ENCODE assay signal across 2 cellular contexts in the genomic region with DNA sequence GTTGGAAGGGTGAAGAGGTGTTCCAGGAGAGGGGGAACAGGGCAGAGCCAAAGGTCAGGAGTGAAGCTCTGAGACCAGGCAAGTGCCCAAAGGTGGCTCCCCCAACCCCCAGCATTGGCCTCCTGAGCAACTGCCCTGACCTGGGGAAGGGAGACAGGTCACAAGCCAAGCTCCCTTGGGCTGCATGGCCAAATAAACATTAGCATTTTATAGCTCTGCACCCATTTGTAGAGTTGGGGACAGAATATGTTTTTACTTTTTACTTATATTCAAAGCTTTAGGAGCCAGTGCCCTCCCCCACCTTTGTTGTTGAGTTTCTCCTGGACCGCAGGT.
TF ChIP-seq lines count a peak whose summit lies in the region.

No MANE protein-coding gene starts in this region.

TF ChIP-seq in HCT116, 20 proteins besides CTCF, POLR2A, EP300 and RAD21:
- TF ChIP-seq CEBPB (IDR thresholded peaks at IDR 0.05; ENCODE audit: low read depth) (no peak), FOSL1 (IDR thresholded peaks at IDR 0.05; ENCODE audit: low read depth) (no peak), ELF1 (IDR thresholded peaks at IDR 0.05; ENCODE audit: borderline replicate concordance, low read depth) (no peak), TCF7L2 (IDR thresholded peaks at IDR 0.05; ENCODE audit: borderline replicate concordance, extremely low read depth, insufficient read depth, insufficient read length) (no peak), ZNF274 (IDR thresholded peaks at IDR 0.05; ENCODE audit: low read depth, low read length) (no peak), POLR2AphosphoS5 (IDR thresholded peaks at IDR 0.05; ENCODE audit: low read depth, low read length) (no peak)
- TF ChIP-seq, protein P1, sequence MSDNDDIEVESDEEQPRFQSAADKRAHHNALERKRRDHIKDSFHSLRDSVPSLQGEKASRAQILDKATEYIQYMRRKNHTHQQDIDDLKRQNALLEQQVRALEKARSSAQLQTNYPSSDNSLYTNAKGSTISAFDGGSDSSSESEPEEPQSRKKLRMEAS (IDR thresholded peaks at IDR 0.05) = no peak
- TF ChIP-seq, protein P2, sequence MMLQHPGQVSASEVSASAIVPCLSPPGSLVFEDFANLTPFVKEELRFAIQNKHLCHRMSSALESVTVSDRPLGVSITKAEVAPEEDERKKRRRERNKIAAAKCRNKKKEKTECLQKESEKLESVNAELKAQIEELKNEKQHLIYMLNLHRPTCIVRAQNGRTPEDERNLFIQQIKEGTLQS (IDR thresholded peaks at IDR 0.05) = no peak

TF ChIP-seq in HepG2, 621 proteins besides CTCF, POLR2A, EP300 and RAD21:
- no peak for TF ChIP-seq ZNF253 (CRISPR knock-in tag; IDR thresholded peaks at IDR 0.05; ENCODE audit: borderline replicate concordance)
- TF ChIP-seq KLF15 (CRISPR knock-in tag; IDR thresholded peaks at IDR 0.05; ENCODE audit: borderline replicate concordance) = no peak
- TF ChIP-seq, protein P3, sequence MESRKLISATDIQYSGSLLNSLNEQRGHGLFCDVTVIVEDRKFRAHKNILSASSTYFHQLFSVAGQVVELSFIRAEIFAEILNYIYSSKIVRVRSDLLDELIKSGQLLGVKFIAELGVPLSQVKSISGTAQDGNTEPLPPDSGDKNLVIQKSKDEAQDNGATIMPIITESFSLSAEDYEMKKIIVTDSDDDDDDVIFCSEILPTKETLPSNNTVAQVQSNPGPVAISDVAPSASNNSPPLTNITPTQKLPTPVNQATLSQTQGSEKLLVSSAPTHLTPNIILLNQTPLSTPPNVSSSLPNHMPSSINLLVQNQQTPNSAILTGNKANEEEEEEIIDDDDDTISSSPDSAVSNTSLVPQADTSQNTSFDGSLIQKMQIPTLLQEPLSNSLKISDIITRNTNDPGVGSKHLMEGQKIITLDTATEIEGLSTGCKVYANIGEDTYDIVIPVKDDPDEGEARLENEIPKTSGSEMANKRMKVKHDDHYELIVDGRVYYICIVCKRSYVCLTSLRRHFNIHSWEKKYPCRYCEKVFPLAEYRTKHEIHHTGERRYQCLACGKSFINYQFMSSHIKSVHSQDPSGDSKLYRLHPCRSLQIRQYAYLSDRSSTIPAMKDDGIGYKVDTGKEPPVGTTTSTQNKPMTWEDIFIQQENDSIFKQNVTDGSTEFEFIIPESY (CRISPR knock-in tag; IDR thresholded peaks at IDR 0.05) = no peak
- no peak for TF ChIP-seq ZNF841 (CRISPR knock-in tag; IDR thresholded peaks at IDR 0.05; ENCODE audit: borderline replicate concordance)
- TF ChIP-seq ZBTB7B (CRISPR knock-in tag; IDR thresholded peaks at IDR 0.05) = no peak
- TF ChIP-seq CC2D1A (CRISPR knock-in tag; IDR thresholded peaks at IDR 0.05) = no peak
- TF ChIP-seq, protein P4, sequence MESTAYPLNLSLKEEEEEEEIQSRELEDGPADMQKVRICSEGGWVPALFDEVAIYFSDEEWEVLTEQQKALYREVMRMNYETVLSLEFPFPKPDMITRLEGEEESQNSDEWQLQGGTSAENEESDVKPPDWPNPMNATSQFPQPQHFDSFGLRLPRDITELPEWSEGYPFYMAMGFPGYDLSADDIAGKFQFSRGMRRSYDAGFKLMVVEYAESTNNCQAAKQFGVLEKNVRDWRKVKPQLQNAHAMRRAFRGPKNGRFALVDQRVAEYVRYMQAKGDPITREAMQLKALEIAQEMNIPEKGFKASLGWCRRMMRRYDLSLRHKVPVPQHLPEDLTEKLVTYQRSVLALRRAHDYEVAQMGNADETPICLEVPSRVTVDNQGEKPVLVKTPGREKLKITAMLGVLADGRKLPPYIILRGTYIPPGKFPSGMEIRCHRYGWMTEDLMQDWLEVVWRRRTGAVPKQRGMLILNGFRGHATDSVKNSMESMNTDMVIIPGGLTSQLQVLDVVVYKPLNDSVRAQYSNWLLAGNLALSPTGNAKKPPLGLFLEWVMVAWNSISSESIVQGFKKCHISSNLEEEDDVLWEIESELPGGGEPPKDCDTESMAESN (CRISPR knock-in tag; conservative IDR thresholded peaks at IDR 0.05) = no peak
- TF ChIP-seq, protein P5, sequence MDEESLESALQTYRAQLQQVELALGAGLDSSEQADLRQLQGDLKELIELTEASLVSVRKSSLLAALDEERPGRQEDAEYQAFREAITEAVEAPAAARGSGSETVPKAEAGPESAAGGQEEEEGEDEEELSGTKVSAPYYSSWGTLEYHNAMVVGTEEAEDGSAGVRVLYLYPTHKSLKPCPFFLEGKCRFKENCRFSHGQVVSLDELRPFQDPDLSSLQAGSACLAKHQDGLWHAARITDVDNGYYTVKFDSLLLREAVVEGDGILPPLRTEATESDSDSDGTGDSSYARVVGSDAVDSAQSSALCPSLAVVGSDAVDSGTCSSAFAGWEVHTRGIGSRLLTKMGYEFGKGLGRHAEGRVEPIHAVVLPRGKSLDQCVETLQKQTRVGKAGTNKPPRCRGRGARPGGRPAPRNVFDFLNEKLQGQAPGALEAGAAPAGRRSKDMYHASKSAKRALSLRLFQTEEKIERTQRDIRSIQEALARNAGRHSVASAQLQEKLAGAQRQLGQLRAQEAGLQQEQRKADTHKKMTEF (CRISPR knock-in tag; IDR thresholded peaks at IDR 0.05) = no peak
- TF ChIP-seq, protein P6, sequence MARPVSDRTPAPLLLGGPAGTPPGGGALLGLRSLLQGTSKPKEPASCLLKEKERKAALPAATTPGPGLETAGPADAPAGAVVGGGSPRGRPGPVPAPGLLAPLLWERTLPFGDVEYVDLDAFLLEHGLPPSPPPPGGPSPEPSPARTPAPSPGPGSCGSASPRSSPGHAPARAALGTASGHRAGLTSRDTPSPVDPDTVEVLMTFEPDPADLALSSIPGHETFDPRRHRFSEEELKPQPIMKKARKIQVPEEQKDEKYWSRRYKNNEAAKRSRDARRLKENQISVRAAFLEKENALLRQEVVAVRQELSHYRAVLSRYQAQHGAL (CRISPR knock-in tag; IDR thresholded peaks at IDR 0.05; ENCODE audit: not compliant biosample characterization) = no peak
- no peak for TF ChIP-seq ZNF382 (CRISPR knock-in tag; IDR thresholded peaks at IDR 0.05; ENCODE audit: borderline replicate concordance)
- TF ChIP-seq TCF12 (IDR thresholded peaks at IDR 0.05) = no peak
- TF ChIP-seq TCF12 (CRISPR knock-in tag; IDR thresholded peaks at IDR 0.05) = no peak
- TF ChIP-seq PHF20 (CRISPR knock-in tag; IDR thresholded peaks at IDR 0.05) = no peak
- TF ChIP-seq, protein P7, sequence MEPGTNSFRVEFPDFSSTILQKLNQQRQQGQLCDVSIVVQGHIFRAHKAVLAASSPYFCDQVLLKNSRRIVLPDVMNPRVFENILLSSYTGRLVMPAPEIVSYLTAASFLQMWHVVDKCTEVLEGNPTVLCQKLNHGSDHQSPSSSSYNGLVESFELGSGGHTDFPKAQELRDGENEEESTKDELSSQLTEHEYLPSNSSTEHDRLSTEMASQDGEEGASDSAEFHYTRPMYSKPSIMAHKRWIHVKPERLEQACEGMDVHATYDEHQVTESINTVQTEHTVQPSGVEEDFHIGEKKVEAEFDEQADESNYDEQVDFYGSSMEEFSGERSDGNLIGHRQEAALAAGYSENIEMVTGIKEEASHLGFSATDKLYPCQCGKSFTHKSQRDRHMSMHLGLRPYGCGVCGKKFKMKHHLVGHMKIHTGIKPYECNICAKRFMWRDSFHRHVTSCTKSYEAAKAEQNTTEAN (CRISPR knock-in tag; conservative IDR thresholded peaks at IDR 0.05) = no peak
- TF ChIP-seq ZNF331 (CRISPR knock-in tag; IDR thresholded peaks at IDR 0.05) = no peak
- TF ChIP-seq, protein P8, sequence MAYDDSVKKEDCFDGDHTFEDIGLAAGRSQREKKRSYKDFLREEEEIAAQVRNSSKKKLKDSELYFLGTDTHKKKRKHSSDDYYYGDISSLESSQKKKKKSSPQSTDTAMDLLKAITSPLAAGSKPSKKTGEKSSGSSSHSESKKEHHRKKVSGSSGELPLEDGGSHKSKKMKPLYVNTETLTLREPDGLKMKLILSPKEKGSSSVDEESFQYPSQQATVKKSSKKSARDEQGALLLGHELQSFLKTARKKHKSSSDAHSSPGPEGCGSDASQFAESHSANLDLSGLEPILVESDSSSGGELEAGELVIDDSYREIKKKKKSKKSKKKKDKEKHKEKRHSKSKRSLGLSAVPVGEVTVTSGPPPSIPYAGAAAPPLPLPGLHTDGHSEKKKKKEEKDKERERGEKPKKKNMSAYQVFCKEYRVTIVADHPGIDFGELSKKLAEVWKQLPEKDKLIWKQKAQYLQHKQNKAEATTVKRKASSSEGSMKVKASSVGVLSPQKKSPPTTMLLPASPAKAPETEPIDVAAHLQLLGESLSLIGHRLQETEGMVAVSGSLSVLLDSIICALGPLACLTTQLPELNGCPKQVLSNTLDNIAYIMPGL (CRISPR knock-in tag; IDR thresholded peaks at IDR 0.05; ENCODE audit: borderline replicate concordance in 1 of 2, low read depth in 1 of 2) = no peak
- TF ChIP-seq SMARCE1 (IDR thresholded peaks at IDR 0.05; ENCODE audit: borderline replicate concordance) = no peak
- TF ChIP-seq ZNF775 (CRISPR knock-in tag; IDR thresholded peaks at IDR 0.05; ENCODE audit: borderline replicate concordance) = no peak
- TF ChIP-seq, protein P9, sequence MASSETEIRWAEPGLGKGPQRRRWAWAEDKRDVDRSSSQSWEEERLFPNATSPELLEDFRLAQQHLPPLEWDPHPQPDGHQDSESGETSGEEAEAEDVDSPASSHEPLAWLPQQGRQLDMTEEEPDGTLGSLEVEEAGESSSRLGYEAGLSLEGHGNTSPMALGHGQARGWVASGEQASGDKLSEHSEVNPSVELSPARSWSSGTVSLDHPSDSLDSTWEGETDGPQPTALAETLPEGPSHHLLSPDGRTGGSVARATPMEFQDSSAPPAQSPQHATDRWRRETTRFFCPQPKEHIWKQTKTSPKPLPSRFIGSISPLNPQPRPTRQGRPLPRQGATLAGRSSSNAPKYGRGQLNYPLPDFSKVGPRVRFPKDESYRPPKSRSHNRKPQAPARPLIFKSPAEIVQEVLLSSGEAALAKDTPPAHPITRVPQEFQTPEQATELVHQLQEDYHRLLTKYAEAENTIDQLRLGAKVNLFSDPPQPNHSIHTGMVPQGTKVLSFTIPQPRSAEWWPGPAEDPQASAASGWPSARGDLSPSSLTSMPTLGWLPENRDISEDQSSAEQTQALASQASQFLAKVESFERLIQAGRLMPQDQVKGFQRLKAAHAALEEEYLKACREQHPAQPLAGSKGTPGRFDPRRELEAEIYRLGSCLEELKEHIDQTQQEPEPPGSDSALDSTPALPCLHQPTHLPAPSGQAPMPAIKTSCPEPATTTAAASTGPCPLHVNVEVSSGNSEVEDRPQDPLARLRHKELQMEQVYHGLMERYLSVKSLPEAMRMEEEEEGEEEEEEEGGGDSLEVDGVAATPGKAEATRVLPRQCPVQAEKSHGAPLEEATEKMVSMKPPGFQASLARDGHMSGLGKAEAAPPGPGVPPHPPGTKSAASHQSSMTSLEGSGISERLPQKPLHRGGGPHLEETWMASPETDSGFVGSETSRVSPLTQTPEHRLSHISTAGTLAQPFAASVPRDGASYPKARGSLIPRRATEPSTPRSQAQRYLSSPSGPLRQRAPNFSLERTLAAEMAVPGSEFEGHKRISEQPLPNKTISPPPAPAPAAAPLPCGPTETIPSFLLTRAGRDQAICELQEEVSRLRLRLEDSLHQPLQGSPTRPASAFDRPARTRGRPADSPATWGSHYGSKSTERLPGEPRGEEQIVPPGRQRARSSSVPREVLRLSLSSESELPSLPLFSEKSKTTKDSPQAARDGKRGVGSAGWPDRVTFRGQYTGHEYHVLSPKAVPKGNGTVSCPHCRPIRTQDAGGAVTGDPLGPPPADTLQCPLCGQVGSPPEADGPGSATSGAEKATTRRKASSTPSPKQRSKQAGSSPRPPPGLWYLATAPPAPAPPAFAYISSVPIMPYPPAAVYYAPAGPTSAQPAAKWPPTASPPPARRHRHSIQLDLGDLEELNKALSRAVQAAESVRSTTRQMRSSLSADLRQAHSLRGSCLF (CRISPR knock-in tag; IDR thresholded peaks at IDR 0.05; ENCODE audit: borderline replicate concordance) = no peak
- TF ChIP-seq ETV5 (CRISPR knock-in tag; IDR thresholded peaks at IDR 0.05; ENCODE audit: borderline replicate concordance) = no peak
- TF ChIP-seq, protein P10, sequence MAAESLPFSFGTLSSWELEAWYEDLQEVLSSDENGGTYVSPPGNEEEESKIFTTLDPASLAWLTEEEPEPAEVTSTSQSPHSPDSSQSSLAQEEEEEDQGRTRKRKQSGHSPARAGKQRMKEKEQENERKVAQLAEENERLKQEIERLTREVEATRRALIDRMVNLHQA (CRISPR knock-in tag; IDR thresholded peaks at IDR 0.05) = no peak
